8 cellular contexts compared by ENCODE assay signal in genomic region chr2:209577376-209578357, GRCh38.
DNase-seq lines count a peak whose midpoint lies in the region; ATAC-seq and TF ChIP-seq lines count a peak whose summit lies in the region.

No MANE protein-coding gene starts in this region.

- H3K36me3 ChIP-seq in brain microvascular endothelial cell (replicated peaks) = no peaks in the 10 kb centered on the region
- H3K36me3 ChIP-seq in neural progenitor cell = no peaks in the 10 kb centered on the region

- H3K27me3 ChIP-seq in brain microvascular endothelial cell (replicated peaks) (no peaks in the 10 kb centered on the region), neural progenitor cell (no peaks in the 10 kb centered on the region)

- H2AFZ ChIP-seq in neural progenitor cell (replicated peaks) = no peak overlapping the region

- H3K36me3 Mint-ChIP-seq in neural progenitor cell = peaks cover 4% of the 10 kb centered on the region

- ATAC-seq in HG03039 (IDR thresholded peaks at IDR 0.05; ENCODE audit: unreplicated experiment) = no peak

- no peaks in the 10 kb centered on the region for H3K27me3 Mint-ChIP-seq in neural progenitor cell (ENCODE audit: insufficient read depth, low read depth)

- peak; percentile 29 for TF ChIP-seq CTCF in brain microvascular endothelial cell (IDR thresholded peaks at IDR 0.05; ENCODE audit: low read depth, low read length, missing control alignments)
- TF ChIP-seq CTCF in neural progenitor cell (IDR thresholded peaks at IDR 0.05) = peak; percentile 48

- H3K4me2 ChIP-seq in neural progenitor cell = peak overlapping the region; percentile 70

- H3K4me3 Mint-ChIP-seq in neural progenitor cell = peak overlapping the region; percentile 85

- H3K4me1 ChIP-seq in neural progenitor cell = peaks cover 31% of the 10 kb centered on the region

- peak; percentile 60 for DNase-seq in DMS 273 (lab: John Stamatoyannopoulos, UW; ENCODE audit: unreplicated experiment)
- DNase-seq in DMS 273 treated with DMSO at 0.1 percent for 48 hours (lab: John Stamatoyannopoulos, UW) = no peak
- DNase-seq in NCI-H146 (lab: John Stamatoyannopoulos, UW) = peak; percentile 9
- DNase-seq in brain microvascular endothelial cell = no peak
- DNase-seq in neural progenitor cell (ENCODE audit: low spot score) = peak; percentile 61
- DNase-seq in midbrain (lab: John Stamatoyannopoulos, UW) = no peak
- DNase-seq in head of caudate nucleus = no peak

- no peak overlapping the region for H3K27ac ChIP-seq in brain microvascular endothelial cell
- H3K27ac ChIP-seq in neural progenitor cell = no peak overlapping the region

- peak overlapping the region; percentile 97 for H3K27ac Mint-ChIP-seq in neural progenitor cell

- in situ Hi-C loops in brain microvascular endothelial cell (cut with HindIII; ENCODE audit: low pct_ligation_motif_present, low sequenced_read_pairs) = no loop called here

- intact Hi-C loops in head of caudate nucleus (cut with DNase I) = loop anchor here (10.0 kb wide), 1 partner anchor 243 kb away; no protein-coding TSS in a partner anchor

- no peak overlapping the region for H3K4me3 ChIP-seq in brain microvascular endothelial cell (ENCODE audit: low read depth, low read length)
- H3K4me3 ChIP-seq in neural progenitor cell = no peak overlapping the region

- peaks cover 35% of the 10 kb centered on the region for H3F3A ChIP-seq in neural progenitor cell (ENCODE audit: low read depth)

- H3K9ac ChIP-seq in neural progenitor cell = no peak overlapping the region

- no peaks in the 10 kb centered on the region for H3K9me3 ChIP-seq in neural progenitor cell (ENCODE audit: low read depth)

- peaks cover 22% of the 10 kb centered on the region for H4K20me1 ChIP-seq in neural progenitor cell (ENCODE audit: low read depth)

- peaks cover 46% of the 10 kb centered on the region for H3K4me1 Mint-ChIP-seq in neural progenitor cell

- no peaks in the 10 kb centered on the region for H3K79me2 ChIP-seq in neural progenitor cell (ENCODE audit: low read depth)

- no peaks in the 10 kb centered on the region for H3K9me3 Mint-ChIP-seq in neural progenitor cell

Comparison
In these comparisons a context has a peak if more than half of its experiments do, and no peak if none do; other contexts are left out.
1. DNase-seq: peak in DMS 273 (single experiment), NCI-H146 (single experiment) and neural progenitor cell (single experiment); none in DMS 273 treated with DMSO at 0.1 percent for 48 hours (single experiment), brain microvascular endothelial cell (single experiment), midbrain (single experiment) and head of caudate nucleus (0 of 42).